11 cellular contexts compared by ENCODE assay signal in the genomic region with DNA sequence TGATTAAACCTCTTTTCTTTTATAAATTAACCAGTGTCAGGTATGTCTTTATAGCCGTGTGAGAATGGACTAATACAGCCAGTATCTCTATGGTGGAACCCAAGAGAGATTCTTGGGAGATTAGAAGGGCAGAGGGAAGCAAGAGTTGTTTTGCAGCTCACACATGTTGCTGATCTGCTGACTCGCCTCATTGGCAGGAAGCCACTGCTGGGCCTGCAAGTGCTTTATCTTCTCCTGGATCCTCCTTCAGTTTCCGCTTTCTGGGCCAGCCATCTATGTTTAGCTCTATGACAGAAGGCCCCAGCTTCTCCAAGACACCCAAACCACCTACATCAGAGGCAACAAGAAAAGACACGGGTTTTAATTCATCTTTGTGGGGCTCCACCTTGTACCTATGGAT. TPM values are rescaled to one million over a fixed set of nuclear protein-coding genes. Genes with fewer than 3 reads are reported as not detected.
DNase-seq lines count a peak whose midpoint lies in the region; ATAC-seq and TF ChIP-seq lines count a peak whose summit lies in the region.
"Had no signal": no experiment of that assay in that cellular context is flagged by ENCODE, and none has a peak within 500 bp of the region (broad histone marks: within the 10 kb centered on the region; RNA-seq: fewer than 3 reads in every experiment).

No MANE protein-coding gene starts in this region.

- CTCF ChIA-PET in activated CD4-positive, alpha-beta T cell treated with anti-CD3 and anti-CD28 coated beads for 36 hours (lab: Charles Lee) = no interaction called here

- no peak overlapping the region for H3K27ac Mint-ChIP-seq in activated CD4-positive, alpha-beta T cell treated with anti-CD3 and anti-CD28 coated beads for 36 hours
- H3K27ac Mint-ChIP-seq: T-helper 1 cell treated with Interleukin-12 subunit alpha and Interleukin-12 subunit beta and Interleukin-4 antibody, amounts not matched to agents 30 μg/mL and 1 μg/mL, for 36 hours had no signal

- no peak for ATAC-seq in activated CD4-positive, alpha-beta T cell treated with anti-CD3 and anti-CD28 coated beads for 36 hours
- no peak for ATAC-seq in left colon
- peak; percentile 38 for ATAC-seq in aorta (ENCODE audit: low FRiP score)
- ATAC-seq in GM21576 (IDR thresholded peaks at IDR 0.05; ENCODE audit: unreplicated experiment) = no peak
- no peak for ATAC-seq in HG03460 (IDR thresholded peaks at IDR 0.05; ENCODE audit: unreplicated experiment)

- POLR2A ChIA-PET in activated CD4-positive, alpha-beta T cell treated with anti-CD3 and anti-CD28 coated beads for 36 hours (lab: Charles Lee) = interaction anchor here (0.6 kb wide), 1 partner anchor 638 kb away, joined by 3 read pairs; no protein-coding TSS in a partner anchor

- H3K4me3 ChIP-seq in cardiac fibroblast (replicated peaks in 1 of 2; ENCODE audit: low read depth in 2 of 2, low read length in 2 of 2) = no peak overlapping the region
- no peak overlapping the region for H3K4me3 ChIP-seq in aorta (ENCODE audit: low read length in 2 of 2)

- H3K36me3 Mint-ChIP-seq in activated CD4-positive, alpha-beta T cell treated with anti-CD3 and anti-CD28 coated beads for 36 hours (ENCODE audit: low read depth) = no peaks in the 10 kb centered on the region

- peaks cover 9% of the 10 kb centered on the region for H3K4me1 Mint-ChIP-seq in activated CD4-positive, alpha-beta T cell treated with anti-CD3 and anti-CD28 coated beads for 36 hours

- DNase-seq in activated CD4-positive, alpha-beta T cell treated with anti-CD3 and anti-CD28 coated beads for 36 hours = peak; percentile 19
- no peak for DNase-seq in activated CD4-positive, alpha-beta T cell treated with anti-CD3 and anti-CD28 coated beads, Interleukin-2, amount 50 U/mL, for 48 hours
- DNase-seq in cardiac fibroblast (ENCODE audit: low read depth in 2 of 2) (peak; percentile 79 to 94), left colon (peak; percentile 52 to 69), aorta (peak; percentile 83 to 93)
- DNase-seq in stimulated activated CD4-positive, alpha-beta T cell treated with anti-CD3 and anti-CD28 coated beads, Interleukin-2, amount 100 ng/mL, for 48 hours = no peak
- DNase-seq: NCI-H1694 treated with DMSO at 0.1 percent for 48 hours; stimulated activated CD4-positive, alpha-beta T cell treated with anti-CD3 and anti-CD28 coated beads, Interleukin-4, amount 100 ng/mL, for 24 hours had no signal

- intact Hi-C loops in activated CD4-positive, alpha-beta T cell treated with anti-CD3 and anti-CD28 coated beads for 36 hours (cut with DNase I, micrococcal nuclease) = no loop called here
- intact Hi-C loops in left colon (cut with DNase I, micrococcal nuclease) (no loop called here), aorta (cut with DNase I) (no loop called here)

- no peak overlapping the region for H3K27ac ChIP-seq in aorta (ENCODE audit: low read depth in 1 of 2, low read length in 2 of 2)

- H3K36me3 ChIP-seq in aorta (ENCODE audit: control insufficient read depth in 1 of 2, insufficient read depth in 2 of 2, low read length in 1 of 2) = no peaks in the 10 kb centered on the region

- no peaks in the 10 kb centered on the region for H3K27me3 ChIP-seq in aorta (ENCODE audit: control insufficient read depth in 1 of 2, insufficient read depth in 2 of 2, low read length in 1 of 2)

- WGBS in aorta, 2 donors = 70 to 78% methylated on average over 4 of the region's 4 CpGs

- peaks cover 10% of the 10 kb centered on the region for H3K27me3 Mint-ChIP-seq in activated CD4-positive, alpha-beta T cell treated with anti-CD3 and anti-CD28 coated beads for 36 hours

- TF ChIP-seq CTCF in cardiac fibroblast (IDR thresholded peaks at IDR 0.05; ENCODE audit: low read depth, low read length) = no peak

- H3K4me1 ChIP-seq in aorta (ENCODE audit: control insufficient read depth in 1 of 2, insufficient read depth in 2 of 2, low read length in 2 of 2) = no peaks in the 10 kb centered on the region

- no peak overlapping the region for H3K4me3 Mint-ChIP-seq in activated CD4-positive, alpha-beta T cell treated with anti-CD3 and anti-CD28 coated beads for 36 hours
- H3K4me3 Mint-ChIP-seq: T-helper 1 cell treated with Interleukin-12 subunit alpha and Interleukin-12 subunit beta and Interleukin-4 antibody, amounts not matched to agents 30 μg/mL and 1 μg/mL, for 36 hours had no signal

- H3K9me3 Mint-ChIP-seq in activated CD4-positive, alpha-beta T cell treated with anti-CD3 and anti-CD28 coated beads for 36 hours (ENCODE audit: low read depth) = peaks cover 13% of the 10 kb centered on the region

- no peaks in the 10 kb centered on the region for H3K9me3 ChIP-seq in aorta (ENCODE audit: control insufficient read depth, low read length)

RNA-seq across cellular contexts. Expression of gene GALNT15, which starts 23.4 kb away (rescaled TPM):
- total RNA-seq in activated CD4-positive, alpha-beta T cell treated with anti-CD3 and anti-CD28 coated beads for 36 hours = not detected
- total RNA-seq in left colon (10 to 100 TPM; 11.1 to 15.4 TPM), aorta (100 to 1,000 TPM in 1 of 2 donors, 10 to 100 TPM in 1; 44.7 to 113 TPM)
- 10 to 100 TPM; 12.5 to 45.6 TPM for polyA plus RNA-seq in aorta

Comparison
In these comparisons a context has a peak if more than half of its experiments do, and no peak if none do; other contexts are left out.
1. DNase-seq: peak in activated CD4-positive, alpha-beta T cell treated with anti-CD3 and anti-CD28 coated beads for 36 hours (single experiment), cardiac fibroblast (2 of 2), left colon (2 of 2) and aorta (2 of 2); none in activated CD4-positive, alpha-beta T cell treated with anti-CD3 and anti-CD28 coated beads, Interleukin-2, amount 50 U/mL, for 48 hours (0 of 2) and stimulated activated CD4-positive, alpha-beta T cell treated with anti-CD3 and anti-CD28 coated beads, Interleukin-2, amount 100 ng/mL, for 48 hours (0 of 2).
2. RNA of gene GALNT15, which starts 23.4 kb away (total RNA-seq): 44.7 to 113 TPM in aorta and 11.1 to 15.4 TPM in left colon; not detected in activated CD4-positive, alpha-beta T cell treated with anti-CD3 and anti-CD28 coated beads for 36 hours; every median in the first group is over 10 times any median in the second.